ENCODE assay signal across 10 cellular contexts in the genomic region with DNA sequence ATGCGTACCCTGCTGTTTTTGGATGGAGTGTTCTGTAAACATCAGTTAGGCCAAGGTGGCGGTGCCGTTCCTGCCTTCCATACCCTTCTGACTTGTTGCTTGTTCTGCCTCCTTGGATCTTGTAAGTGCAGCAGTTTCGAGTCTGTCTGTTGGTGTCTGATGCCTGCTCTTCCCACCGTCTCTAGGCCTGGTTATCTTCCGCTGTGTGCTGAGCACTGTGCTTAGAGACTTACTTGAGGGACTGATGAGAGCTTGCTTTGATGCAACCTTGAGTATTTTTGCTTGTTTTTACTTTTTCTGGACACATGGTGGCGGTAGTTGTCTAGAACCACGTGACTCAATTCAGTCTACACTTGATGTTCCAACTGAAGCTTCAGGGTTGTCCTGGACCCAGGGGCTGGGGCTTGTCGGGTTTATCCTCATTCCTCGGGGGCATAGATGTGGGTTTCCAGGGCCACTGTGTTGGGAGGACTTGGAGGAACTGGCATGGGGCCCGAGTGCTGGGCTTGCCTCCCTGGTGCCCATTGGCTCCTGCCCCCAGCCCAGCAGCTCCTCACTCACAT. TPM values are rescaled to one million over a fixed set of nuclear protein-coding genes. Genes with fewer than 3 reads are reported as not detected.
A peak's percentile ranks its signal among the peaks of the same experiment; 100 is the strongest.
DNase-seq lines count a peak whose midpoint lies in the region; ATAC-seq and TF ChIP-seq lines count a peak whose summit lies in the region.
"Had no signal": no experiment of that assay in that cellular context is flagged by ENCODE, and none has a peak within 500 bp of the region (broad histone marks: within the 10 kb centered on the region; RNA-seq: fewer than 3 reads in every experiment).

No MANE protein-coding gene starts in this region.

- H3K4me3 ChIP-seq in body of pancreas, result no peak overlapping the region
- H3K4me3 ChIP-seq: HAP-1 had no signal

- H3K9me3 ChIP-seq in body of pancreas, result no peaks in the 10 kb centered on the region
- H3K9me3 ChIP-seq: HAP-1 had no signal

- CTCF ChIA-PET in MCF 10A (lab: Yijun Ruan, JAX), result interaction anchor here (0.6 to 3.0 kb wide), 7 partner anchors 8 to 1145 kb away, joined by 3 to 24 read pairs (median 4); no protein-coding TSS in a partner anchor

- H3K27me3 Mint-ChIP-seq in MCF 10A (ENCODE audit: insufficient read depth, unreplicated experiment) (no peaks in the 10 kb centered on the region), type B pancreatic cell (no peaks in the 10 kb centered on the region)

- H3K27ac ChIP-seq in body of pancreas, result no peak overlapping the region

- peaks cover 6% of the 10 kb centered on the region for H3K9me3 Mint-ChIP-seq in MCF 10A (ENCODE audit: unreplicated experiment)
- peaks cover 11% of the 10 kb centered on the region for H3K9me3 Mint-ChIP-seq in type B pancreatic cell

- H3K27ac Mint-ChIP-seq in MCF 10A (ENCODE audit: low read depth, unreplicated experiment) (no peak overlapping the region), type B pancreatic cell (no peak overlapping the region)

- POLR2A ChIA-PET in MCF 10A (lab: Yijun Ruan, JAX), result interaction anchor here (0.6 to 1.0 kb wide), 2 partner anchors 74 to 167 kb away, joined by 3 read pairs; no protein-coding TSS in a partner anchor

- H3K4me1 Mint-ChIP-seq in MCF 10A (ENCODE audit: insufficient read depth, unreplicated experiment), result no peaks in the 10 kb centered on the region
- H3K4me1 Mint-ChIP-seq in type B pancreatic cell (ENCODE audit: unreplicated experiment), result no peaks in the 10 kb centered on the region

- DNase-seq in stimulated activated CD4-positive, alpha-beta T cell treated with anti-CD3 and anti-CD28 coated beads, Interleukin-4, amount 100 ng/mL, for 24 hours, result peak; percentile 22
- no peak for DNase-seq in stimulated activated CD4-positive, alpha-beta T cell treated with anti-CD3 and anti-CD28 coated beads, Interleukin-4, amount 100 ng/mL, for 1 hour
- DNase-seq in Kasumi-1 (lab: John Stamatoyannopoulos, UW), result peak; percentile 88 to 93
- DNase-seq in MCF 10A (ENCODE audit: unreplicated experiment), result peak; percentile 24
- DNase-seq in type B pancreatic cell (ENCODE audit: extremely low spot score, unreplicated experiment), result peak; percentile 44
- DNase-seq in body of pancreas, result no peak
- DNase-seq in HK-2 (ENCODE audit: unreplicated experiment), result no peak

- intact Hi-C loops in MCF 10A (cut with micrococcal nuclease) (loop anchor here (5.0 kb wide), 2 partner anchors 59 to 169 kb away; no protein-coding TSS in a partner anchor), body of pancreas (cut with DNase I) (no loop called here)

- H3K36me3 Mint-ChIP-seq in MCF 10A (ENCODE audit: insufficient read depth, unreplicated experiment) (peaks cover 6% of the 10 kb centered on the region), type B pancreatic cell (peaks cover 4% of the 10 kb centered on the region)

- ATAC-seq in body of pancreas (no peak), HG02884 (IDR thresholded peaks at IDR 0.05; ENCODE audit: unreplicated experiment) (no peak)

- TF ChIP-seq CTCF in MCF 10A (IDR thresholded peaks at IDR 0.05; ENCODE audit: unreplicated experiment), result peak; percentile 28
- TF ChIP-seq CTCF in type B pancreatic cell (conservative IDR thresholded peaks at IDR 0.05), result no peak
- TF ChIP-seq CTCF in body of pancreas (IDR thresholded peaks at IDR 0.05), result peak in 2 of 7 experiments; percentile 18 to 27

- no TSS peak for BruUV-seq in MCF 10A (replicated peaks; lab: Mats Ljungman, UMichigan)

- no peaks in the 10 kb centered on the region for H3K27me3 ChIP-seq in body of pancreas

- H3K4me1 ChIP-seq in body of pancreas, result peaks cover 11% of the 10 kb centered on the region
- H3K4me1 ChIP-seq: HAP-1 had no signal

- no peak overlapping the region for H3K4me3 Mint-ChIP-seq in MCF 10A (ENCODE audit: unreplicated experiment)
- H3K4me3 Mint-ChIP-seq in type B pancreatic cell, result no peak overlapping the region

- no peak for TF ChIP-seq POLR2A in body of pancreas (IDR thresholded peaks at IDR 0.05)

- 76 to 80% methylated on average over 11 of the region's 11 CpGs for WGBS in body of pancreas, 2 donors

- no peaks in the 10 kb centered on the region for H3K36me3 ChIP-seq in body of pancreas (replicated peaks in 1 of 2; ENCODE audit: insufficient read depth in 1 of 2, low read depth in 2 of 2)
- H3K36me3 ChIP-seq: HAP-1 had no signal

RNA-seq across cellular contexts. Expression of a gene that starts 14.4 kb away (rescaled TPM):
- not detected in 2 replicates for total RNA-seq in MCF 10A (2022)
- total RNA-seq in type B pancreatic cell (ENCODE audit: low replicate concordance), result 0.21 and 0.56 TPM in 2 replicates
- total RNA-seq in body of pancreas, result not detected
- total RNA-seq: pulmonary artery endothelial cell had no signal

RNA-seq across cellular contexts. Expression of a gene that starts 15.0 kb away (rescaled TPM):
- total RNA-seq in MCF 10A (2022) (0.93 and 1.3 TPM in 2 replicates), type B pancreatic cell (ENCODE audit: low replicate concordance) (1.2 and 1.4 TPM in 2 replicates), body of pancreas (10 to 100 TPM in 1 of 2 donors, 1 to 10 TPM in 1; 3.9 to 11.2 TPM)

RNA-seq across cellular contexts. Expression of a gene that starts 44.8 kb away (rescaled TPM):
- 71.6 and 74.3 TPM in 2 replicates for total RNA-seq in MCF 10A (2022)
- 79.1 and 89.6 TPM in 2 replicates for total RNA-seq in type B pancreatic cell (ENCODE audit: low replicate concordance)
- 10 to 100 TPM; 22.8 to 83.7 TPM for total RNA-seq in body of pancreas

RNA-seq across cellular contexts. Expression of a gene that starts 59.7 kb away (rescaled TPM):
- total RNA-seq in MCF 10A (2022), result 1.2 and 1.8 TPM in 2 replicates
- total RNA-seq in type B pancreatic cell (ENCODE audit: low replicate concordance), result 6.9 and 8.2 TPM in 2 replicates
- total RNA-seq in body of pancreas, result 1 to 10 TPM; 8.3 to 9.6 TPM

Comparison
In these comparisons a context has a peak if more than half of its experiments do, and no peak if none do; other contexts are left out.
1. DNase-seq: peak in stimulated activated CD4-positive, alpha-beta T cell treated with anti-CD3 and anti-CD28 coated beads, Interleukin-4, amount 100 ng/mL, for 24 hours (single experiment), Kasumi-1 (2 of 2), MCF 10A (single experiment) and type B pancreatic cell (single experiment); none in stimulated activated CD4-positive, alpha-beta T cell treated with anti-CD3 and anti-CD28 coated beads, Interleukin-4, amount 100 ng/mL, for 1 hour (single experiment), body of pancreas (0 of 4) and HK-2 (single experiment).